In genomic region chr19:51301266-51301665, GRCh38 we compare ENCODE assay signal across 44 cellular contexts. TPM values are rescaled to one million over a fixed set of nuclear protein-coding genes. Genes with fewer than 3 reads are reported as not detected.
"Had no signal": no experiment of that assay in that cellular context is flagged by ENCODE, and none has a peak within 500 bp of the region (broad histone marks: within the 10 kb centered on the region; RNA-seq: fewer than 3 reads in every experiment).

No MANE protein-coding gene starts in this region.

- H3K27ac ChIP-seq: adrenal gland, ascending aorta, body of pancreas, brain microvascular endothelial cell, breast epithelium, cardiac muscle cell had no signal

- ATAC-seq: activated naive CD4-positive, alpha-beta T cell treated with anti-CD3 and anti-CD28 coated beads, Interleukin-2, amount 50 U/mL, for 72 hours; activated naive CD8-positive, alpha-beta T cell treated with anti-CD3 and anti-CD28 coated beads, Interleukin-2, amount 50 U/mL, for 24 hours; activated T-cell treated with anti-CD3 and anti-CD28 coated beads, Interleukin-2, amount 50 U/mL, for 4 hours; activated T-cell treated with anti-CD3 and anti-CD28 coated beads, Interleukin-2, amount 50 U/mL, for 72 hours; activated T-helper 17 cell treated with anti-CD3 and anti-CD28 coated beads, Interleukin-2, amount 50 U/mL, for 72 hours; body of pancreas had no signal

- H3K4me1 Mint-ChIP-seq: activated naive CD4-positive, alpha-beta T cell treated with anti-CD3 and anti-CD28 coated beads, Interleukin-2, amount 10 ng/mL, durations not matched to agents 7 days and 5 days; activated naive CD4-positive, alpha-beta T cell treated with anti-CD3 and anti-CD28 coated beads, Interleukin-2, amount 50 U/mL, for 24 hours; activated naive CD8-positive, alpha-beta T cell treated with anti-CD3 and anti-CD28 coated beads for 36 hours; activated naive CD8-positive, alpha-beta T cell treated with anti-CD3 and anti-CD28 coated beads, Interleukin-2, amount 10 ng/mL, durations not matched to agents 7 days and 5 days; activated naive CD8-positive, alpha-beta T cell treated with anti-CD3 and anti-CD28 coated beads, Interleukin-2, amount 50 U/mL, for 24 hours; activated T-helper 17 cell treated with anti-CD3 and anti-CD28 coated beads, Interleukin-2, amount 50 U/mL, for 72 hours; brain; central memory CD8-positive, alpha-beta T cell had no signal

- H3K27me3 ChIP-seq: ascending aorta, body of pancreas, brain microvascular endothelial cell, cardiac muscle cell had no signal

- H3K4me3 ChIP-seq: adrenal gland, ascending aorta, body of pancreas, breast epithelium, cardiac muscle cell had no signal

- H3K4me1 ChIP-seq: adrenal gland, ascending aorta, body of pancreas, breast epithelium had no signal

- H3K27ac Mint-ChIP-seq: activated naive CD4-positive, alpha-beta T cell treated with anti-CD3 and anti-CD28 coated beads for 36 hours; activated naive CD4-positive, alpha-beta T cell treated with anti-CD3 and anti-CD28 coated beads, Interleukin-2, amount 10 ng/mL, durations not matched to agents 7 days and 5 days; activated naive CD4-positive, alpha-beta T cell treated with anti-CD3 and anti-CD28 coated beads, Interleukin-2, amount 50 U/mL, for 24 hours; activated naive CD4-positive, alpha-beta T cell treated with anti-CD3 and anti-CD28 coated beads, Interleukin-2, amount 50 U/mL, for 72 hours; activated naive CD8-positive, alpha-beta T cell; activated naive CD8-positive, alpha-beta T cell treated with anti-CD3 and anti-CD28 coated beads for 36 hours; activated naive CD8-positive, alpha-beta T cell treated with anti-CD3 and anti-CD28 coated beads, Interleukin-2, amount 10 ng/mL, durations not matched to agents 7 days and 5 days; activated naive CD8-positive, alpha-beta T cell treated with anti-CD3 and anti-CD28 coated beads, Interleukin-2, amount 50 U/mL, for 24 hours; activated T-cell treated with anti-CD3 and anti-CD28 coated beads, Interleukin-2, amount 50 U/mL, for 24 hours; activated T-cell treated with anti-CD3 and anti-CD28 coated beads, Interleukin-2, amount 50 U/mL, for 72 hours; activated T-helper 1 cell treated with anti-CD3 and anti-CD28 coated beads, Interleukin-12 subunit alpha, Interleukin-12 subunit beta, Interleukin-2, Interleukin-4 antibody, amounts not matched to agents 30 ng/mL and 10 ng/mL and 1 ng/mL, durations not matched to agents 14 hours and 24 hours and 36 hours; activated T-helper 17 cell treated with anti-CD3 and anti-CD28 coated beads, Interleukin-2, amount 50 U/mL, for 72 hours; activated T-helper 2 cell treated with anti-CD3 and anti-CD28 coated beads, Interferon-gamma antibody, Interleukin-2, Interleukin-4, amounts not matched to agents 10 μg/mL and 5 μg/mL and 100 μg/mL, durations not matched to agents 14 hours and 24 hours and 36 hours; brain had no signal

- DNase-seq: activated effector memory CD4-positive, alpha-beta T cell treated with anti-CD3 and anti-CD28 coated beads, Interleukin-2, amount 50 U/mL, for 16 hours; activated effector memory CD4-positive, alpha-beta T cell treated with Interleukin-2 at 50 U/mL for 16 hours; activated gamma-delta T cell; activated gamma-delta T cell treated with Interleukin-2 at 50 U/mL for 16 hours; activated naive CD4-positive, alpha-beta T cell; activated naive CD4-positive, alpha-beta T cell treated with anti-CD3 and anti-CD28 coated beads for 36 hours; activated naive CD4-positive, alpha-beta T cell treated with anti-CD3 and anti-CD28 coated beads, Interleukin-2, amount 10 ng/mL, durations not matched to agents 7 days and 5 days; activated naive CD4-positive, alpha-beta T cell treated with anti-CD3 and anti-CD28 coated beads, Interleukin-2, amount 50 U/mL, for 16 hours; activated naive CD4-positive, alpha-beta T cell treated with Interleukin-2 at 50 U/mL for 16 hours; activated naive CD8-positive, alpha-beta T cell treated with anti-CD3 and anti-CD28 coated beads for 36 hours; activated naive CD8-positive, alpha-beta T cell treated with anti-CD3 and anti-CD28 coated beads, Interleukin-2, amount 10 ng/mL, durations not matched to agents 7 days and 5 days; activated naive CD8-positive, alpha-beta T cell treated with anti-CD3 and anti-CD28 coated beads, Interleukin-2, amount 50 U/mL, for 24 hours; activated T-cell treated with anti-CD3 and anti-CD28 coated beads, Interleukin-2, amount 50 U/mL, for 1 hour; activated T-cell treated with anti-CD3 and anti-CD28 coated beads, Interleukin-2, amount 50 U/mL, for 24 hours; activated T-cell treated with anti-CD3 and anti-CD28 coated beads, Interleukin-2, amount 50 U/mL, for 4 hours; activated T-cell treated with anti-CD3 and anti-CD28 coated beads, Interleukin-2, amount 50 U/mL, for 48 hours; activated T-cell treated with anti-CD3 and anti-CD28 coated beads, Interleukin-2, amount 50 U/mL, for 72 hours; adrenal gland; amniotic stem cell; amygdala; anterior cingulate cortex; aorta; body of pancreas; brain microvascular endothelial cell; caudate nucleus; central memory CD4-positive, alpha-beta T cell; cerebellar nuclear complex had no signal

- H3K4me3 Mint-ChIP-seq: activated naive CD4-positive, alpha-beta T cell treated with anti-CD3 and anti-CD28 coated beads for 36 hours; activated naive CD4-positive, alpha-beta T cell treated with anti-CD3 and anti-CD28 coated beads, Interleukin-2, amount 10 ng/mL, durations not matched to agents 7 days and 5 days; activated naive CD4-positive, alpha-beta T cell treated with anti-CD3 and anti-CD28 coated beads, Interleukin-2, amount 50 U/mL, for 24 hours; activated naive CD8-positive, alpha-beta T cell; activated naive CD8-positive, alpha-beta T cell treated with anti-CD3 and anti-CD28 coated beads for 36 hours; activated naive CD8-positive, alpha-beta T cell treated with anti-CD3 and anti-CD28 coated beads, Interleukin-2, amount 10 ng/mL, durations not matched to agents 7 days and 5 days; activated naive CD8-positive, alpha-beta T cell treated with anti-CD3 and anti-CD28 coated beads, Interleukin-2, amount 50 U/mL, for 24 hours; activated T-cell treated with anti-CD3 and anti-CD28 coated beads, Interleukin-2, amount 50 U/mL, for 24 hours; activated T-cell treated with anti-CD3 and anti-CD28 coated beads, Interleukin-2, amount 50 U/mL, for 4 hours; activated T-cell treated with anti-CD3 and anti-CD28 coated beads, Interleukin-2, amount 50 U/mL, for 72 hours; activated T-helper 1 cell treated with anti-CD3 and anti-CD28 coated beads, Interleukin-12 subunit alpha, Interleukin-12 subunit beta, Interleukin-2, Interleukin-4 antibody, amounts not matched to agents 30 ng/mL and 10 ng/mL and 1 ng/mL, durations not matched to agents 14 hours and 24 hours and 36 hours; activated T-helper 17 cell treated with anti-CD3 and anti-CD28 coated beads, Interleukin-2, amount 50 U/mL, for 72 hours; brain; central memory CD8-positive, alpha-beta T cell had no signal

RNA-seq across cellular contexts. Expression of gene IGLON5, which starts 10.2 kb away (rescaled TPM):
- total RNA-seq: activated naive CD4-positive, alpha-beta T cell treated with anti-CD3 and anti-CD28 coated beads for 36 hours; body of pancreas; bronchial epithelial cell; cardiac septum had no signal

RNA-seq across cellular contexts. Expression of gene SIGLECL1, which starts 50.4 kb away (rescaled TPM):
- total RNA-seq: activated naive CD4-positive, alpha-beta T cell treated with anti-CD3 and anti-CD28 coated beads for 36 hours; activated naive CD4-positive, alpha-beta T cell treated with anti-CD3 and anti-CD28 coated beads, Interleukin-2, amount 50 U/mL, for 72 hours; activated naive CD8-positive, alpha-beta T cell treated with anti-CD3 and anti-CD28 coated beads for 36 hours; activated naive CD8-positive, alpha-beta T cell treated with anti-CD3 and anti-CD28 coated beads, Interleukin-2, amount 10 ng/mL, durations not matched to agents 7 days and 5 days; activated T-cell treated with anti-CD3 and anti-CD28 coated beads, Interleukin-2, amount 50 U/mL, for 4 hours; activated T-cell treated with anti-CD3 and anti-CD28 coated beads, Interleukin-2, amount 50 U/mL, for 72 hours; activated T-helper 1 cell treated with anti-CD3 and anti-CD28 coated beads, Interleukin-12 subunit alpha, Interleukin-12 subunit beta, Interleukin-2, Interleukin-4 antibody, amounts not matched to agents 30 ng/mL and 10 ng/mL and 1 ng/mL, durations not matched to agents 14 hours and 24 hours and 36 hours; activated T-helper 2 cell treated with anti-CD3 and anti-CD28 coated beads, Interferon-gamma antibody, Interleukin-2, Interleukin-4, amounts not matched to agents 10 μg/mL and 5 μg/mL and 100 μg/mL, durations not matched to agents 14 hours and 24 hours and 36 hours; aorta; ascending aorta; astrocyte; body of pancreas; breast epithelium; bronchial epithelial cell; cardiac muscle cell; cardiac septum; cerebellum; chondrocyte had no signal
- polyA plus RNA-seq: adipose tissue, adrenal gland, aorta, cardiac muscle cell had no signal
